ENCODE assay signal across 12 cellular contexts in the genomic region with DNA sequence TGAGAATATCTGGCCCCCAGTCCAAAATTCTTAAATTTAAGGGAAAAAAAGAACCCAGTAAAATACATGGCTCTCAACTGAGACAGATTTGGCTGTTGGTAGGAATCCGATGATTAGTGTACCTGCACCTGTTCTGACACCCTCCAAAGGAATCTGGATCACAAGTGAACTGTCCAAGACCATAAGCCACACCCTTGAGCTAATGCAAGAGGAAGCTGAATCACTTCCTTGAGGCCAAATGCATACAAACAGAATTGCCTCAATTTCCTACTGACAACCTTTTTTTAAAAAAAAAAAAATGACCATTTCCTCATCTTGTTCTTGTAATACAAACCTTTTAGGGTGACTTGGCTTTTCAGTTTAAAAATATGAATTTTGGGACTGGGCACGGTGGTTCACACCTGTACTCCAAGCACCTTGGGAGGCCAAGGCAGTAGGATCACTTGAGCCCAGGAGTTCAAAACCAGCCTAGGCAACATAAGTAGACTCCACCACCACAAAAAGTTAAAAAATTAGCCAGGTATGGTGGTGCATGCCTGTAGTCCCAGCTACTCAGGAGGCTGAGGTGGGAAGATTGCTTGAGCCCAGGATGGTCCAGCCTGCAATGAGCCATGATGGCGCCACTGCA. TPM values are rescaled to one million over a fixed set of nuclear protein-coding genes. Genes with fewer than 3 reads are reported as not detected.
DNase-seq lines count a peak whose midpoint lies in the region; ATAC-seq and TF ChIP-seq lines count a peak whose summit lies in the region.
"Had no signal": no experiment of that assay in that cellular context is flagged by ENCODE, and none has a peak within 500 bp of the region (broad histone marks: within the 10 kb centered on the region; RNA-seq: fewer than 3 reads in every experiment).

No MANE protein-coding gene starts in this region.

- TF ChIP-seq CTCF in right atrium auricular region (IDR thresholded peaks at IDR 0.05) (no peak), type B pancreatic cell (conservative IDR thresholded peaks at IDR 0.05) (no peak)

- H3K36me3 Mint-ChIP-seq in activated CD8-positive, alpha-beta memory T cell treated with anti-CD3 and anti-CD28 coated beads, Interleukin-2, amount 10 ng/mL, durations not matched to agents 7 days and 5 days: peaks cover 36% of the 10 kb centered on the region
- peaks cover 12% of the 10 kb centered on the region for H3K36me3 Mint-ChIP-seq in type B pancreatic cell
- H3K36me3 Mint-ChIP-seq in naive thymus-derived CD8-positive, alpha-beta T cell: no peaks in the 10 kb centered on the region

- no peaks in the 10 kb centered on the region for H3K9me3 Mint-ChIP-seq in activated CD8-positive, alpha-beta memory T cell treated with anti-CD3 and anti-CD28 coated beads, Interleukin-2, amount 10 ng/mL, durations not matched to agents 7 days and 5 days (ENCODE audit: low read depth)
- no peaks in the 10 kb centered on the region for H3K9me3 Mint-ChIP-seq in type B pancreatic cell
- H3K9me3 Mint-ChIP-seq in naive thymus-derived CD8-positive, alpha-beta T cell: no peaks in the 10 kb centered on the region

- no peak overlapping the region for H3K4me3 ChIP-seq in right atrium auricular region

- peak overlapping the region; percentile 8 to 44 for H3K27ac ChIP-seq in right atrium auricular region

- CTCF ChIA-PET in activated CD8-positive, alpha-beta memory T cell treated with anti-CD3 and anti-CD28 coated beads, Interleukin-2, amount 10 ng/mL, durations not matched to agents 7 days and 5 days (lab: Charles Lee): interaction anchor here (0.5 to 1.7 kb wide), 3 partner anchors 11 to 314 kb away, joined by 3 to 5 read pairs (median 3); no protein-coding TSS in a partner anchor

- H3K36me3 ChIP-seq in right atrium auricular region: no peaks in the 10 kb centered on the region

- no peak for DNase-seq in activated CD8-positive, alpha-beta memory T cell treated with anti-CD3 and anti-CD28 coated beads, Interleukin-2, amount 10 ng/mL, durations not matched to agents 7 days and 5 days
- DNase-seq in activated CD8-positive, alpha-beta memory T cell treated with anti-CD3 and anti-CD28 coated beads, Interleukin-2, amount 50 U/mL, for 4 hours: no peak
- peak; percentile 33 for DNase-seq in SW480 (ENCODE audit: low spot score)
- DNase-seq in right atrium auricular region (ENCODE audit: low spot score): no peak
- DNase-seq in type B pancreatic cell (ENCODE audit: extremely low spot score, unreplicated experiment): no peak
- no peak for DNase-seq in naive thymus-derived CD8-positive, alpha-beta T cell
- no peak for DNase-seq in NCI-H1105 (lab: John Stamatoyannopoulos, UW)
- no peak for DNase-seq in 8988T
- DNase-seq: kidney glomerular epithelial cell; NCI-H1436; stimulated activated CD4-positive, alpha-beta T cell treated with anti-CD3 and anti-CD28 coated beads, Interleukin-2, amount 100 ng/mL, for 48 hours had no signal

- POLR2A ChIA-PET in naive thymus-derived CD8-positive, alpha-beta T cell (lab: Charles Lee): interaction anchor here (0.9 kb wide), 1 partner anchor 9 kb away, joined by 3 read pairs; no protein-coding TSS in a partner anchor

- no peaks in the 10 kb centered on the region for H3K9me3 ChIP-seq in right atrium auricular region

- ATAC-seq in activated CD8-positive, alpha-beta memory T cell treated with anti-CD3 and anti-CD28 coated beads, Interleukin-2, amount 10 ng/mL, durations not matched to agents 7 days and 5 days: peak; percentile 63
- no peak for ATAC-seq in naive thymus-derived CD8-positive, alpha-beta T cell

- no peaks in the 10 kb centered on the region for H3K27me3 ChIP-seq in right atrium auricular region

- no peak overlapping the region for H3K4me3 Mint-ChIP-seq in activated CD8-positive, alpha-beta memory T cell treated with anti-CD3 and anti-CD28 coated beads, Interleukin-2, amount 10 ng/mL, durations not matched to agents 7 days and 5 days
- no peak overlapping the region for H3K4me3 Mint-ChIP-seq in type B pancreatic cell
- no peak overlapping the region for H3K4me3 Mint-ChIP-seq in naive thymus-derived CD8-positive, alpha-beta T cell

- H3K4me1 Mint-ChIP-seq in activated CD8-positive, alpha-beta memory T cell treated with anti-CD3 and anti-CD28 coated beads, Interleukin-2, amount 10 ng/mL, durations not matched to agents 7 days and 5 days: peaks cover 19% of the 10 kb centered on the region
- H3K4me1 Mint-ChIP-seq in type B pancreatic cell (ENCODE audit: unreplicated experiment): no peaks in the 10 kb centered on the region
- H3K4me1 Mint-ChIP-seq in naive thymus-derived CD8-positive, alpha-beta T cell: peaks cover 0 to 6% (median 0%) of the 10 kb centered on the region in 4 donors

- no peaks in the 10 kb centered on the region for H3K4me1 ChIP-seq in right atrium auricular region

- no peaks in the 10 kb centered on the region for H3K27me3 Mint-ChIP-seq in activated CD8-positive, alpha-beta memory T cell treated with anti-CD3 and anti-CD28 coated beads, Interleukin-2, amount 10 ng/mL, durations not matched to agents 7 days and 5 days
- H3K27me3 Mint-ChIP-seq in type B pancreatic cell: no peaks in the 10 kb centered on the region
- no peaks in the 10 kb centered on the region for H3K27me3 Mint-ChIP-seq in naive thymus-derived CD8-positive, alpha-beta T cell

- peak overlapping the region; percentile 74 for H3K27ac Mint-ChIP-seq in activated CD8-positive, alpha-beta memory T cell treated with anti-CD3 and anti-CD28 coated beads, Interleukin-2, amount 10 ng/mL, durations not matched to agents 7 days and 5 days
- peak overlapping the region; percentile 79 for H3K27ac Mint-ChIP-seq in type B pancreatic cell
- no peak overlapping the region for H3K27ac Mint-ChIP-seq in naive thymus-derived CD8-positive, alpha-beta T cell

RNA-seq across cellular contexts. Expression of a gene that starts 10.7 kb away (rescaled TPM):
- 10 to 100 TPM; 37.0 to 51.8 TPM for total RNA-seq in activated CD8-positive, alpha-beta memory T cell treated with anti-CD3 and anti-CD28 coated beads, Interleukin-2, amount 10 ng/mL, durations not matched to agents 7 days and 5 days
- total RNA-seq in right atrium auricular region (10 to 100 TPM; 81.0 to 83.1 TPM), type B pancreatic cell (ENCODE audit: low replicate concordance) (48.2 and 48.4 TPM in 2 replicates)
- total RNA-seq in naive thymus-derived CD8-positive, alpha-beta T cell: 10 to 100 TPM; 65.7 to 73.0 TPM
- 100 to 1,000 TPM in 2 of 3 donors, 10 to 100 TPM in 1; 96.1 to 113 (median 101) TPM for polyA plus RNA-seq in naive thymus-derived CD8-positive, alpha-beta T cell

RNA-seq across cellular contexts. Expression of a gene that starts 15.8 kb away (rescaled TPM):
- total RNA-seq in activated CD8-positive, alpha-beta memory T cell treated with anti-CD3 and anti-CD28 coated beads, Interleukin-2, amount 10 ng/mL, durations not matched to agents 7 days and 5 days: 10 to 100 TPM in 1 of 2 experiments, 1 to 10 TPM in 1; 9.7 to 14.0 TPM
- total RNA-seq in right atrium auricular region (10 to 100 TPM; 41.4 to 57.4 TPM), type B pancreatic cell (ENCODE audit: low replicate concordance) (39.0 and 43.6 TPM in 2 replicates)
- 10 to 100 TPM; 31.0 to 38.5 TPM for total RNA-seq in naive thymus-derived CD8-positive, alpha-beta T cell
- polyA plus RNA-seq in naive thymus-derived CD8-positive, alpha-beta T cell: 10 to 100 TPM; 80.6 to 92.0 (median 81.3) TPM

RNA-seq across cellular contexts. Expression of a gene that starts 37.0 kb away (rescaled TPM):
- total RNA-seq in activated CD8-positive, alpha-beta memory T cell treated with anti-CD3 and anti-CD28 coated beads, Interleukin-2, amount 10 ng/mL, durations not matched to agents 7 days and 5 days: under 1 TPM; 0.40 to 0.70 TPM
- total RNA-seq in right atrium auricular region (10 to 100 TPM in 1 of 2 donors, 1 to 10 TPM in 1; 9.5 to 10.2 TPM), type B pancreatic cell (ENCODE audit: low replicate concordance) (0.89 and 3.4 TPM in 2 replicates)
- total RNA-seq in naive thymus-derived CD8-positive, alpha-beta T cell: under 1 TPM; 0.42 to 0.49 TPM
- polyA plus RNA-seq in naive thymus-derived CD8-positive, alpha-beta T cell: under 1 TPM; 0.23 to 0.49 (median 0.35) TPM
- total RNA-seq: SK-MEL-5 had no signal

Comparison
In these comparisons a context has a peak if more than half of its experiments do, and no peak if none do; other contexts are left out.
1. H3K27ac Mint-ChIP-seq: peak in activated CD8-positive, alpha-beta memory T cell treated with anti-CD3 and anti-CD28 coated beads, Interleukin-2, amount 10 ng/mL, durations not matched to agents 7 days and 5 days (single experiment) and type B pancreatic cell (single experiment); none in naive thymus-derived CD8-positive, alpha-beta T cell (0 of 10).